Comparison of ENCODE assay signal across 17 cellular contexts in genomic region chr10:29600821-29601220, GRCh38.
"Had no signal": no experiment of that assay in that cellular context is flagged by ENCODE, and none has a peak within 500 bp of the region (broad histone marks: within the 10 kb centered on the region; RNA-seq: fewer than 3 reads in every experiment).

No MANE protein-coding gene starts in this region.

- H3K27me3 Mint-ChIP-seq: activated T-helper 17 cell treated with anti-CD3 and anti-CD28 coated beads, Interleukin-2, amount 50 U/mL, for 72 hours; T-helper 17 cell had no signal

- H3K4me3 ChIP-seq: dorsolateral prefrontal cortex, neural progenitor cell, ovary, testis had no signal

- H3K4me1 Mint-ChIP-seq: activated T-helper 17 cell treated with anti-CD3 and anti-CD28 coated beads, Interleukin-2, amount 50 U/mL, for 72 hours; endodermal cell had no signal

- DNase-seq: activated CD4-positive, alpha-beta T cell treated with anti-CD3 and anti-CD28 coated beads, Interleukin-2, amount 50 U/mL, for 48 hours; activated naive CD4-positive, alpha-beta T cell treated with Interleukin-2 at 50 U/mL for 16 hours; anterior cingulate cortex; dorsolateral prefrontal cortex; endodermal cell; erythroblast; head of caudate nucleus; left colon; stimulated activated CD4-positive, alpha-beta T cell treated with anti-CD3 and anti-CD28 coated beads, Interleukin-15, amount 100 ng/mL, for 24 hours; stimulated activated CD4-positive, alpha-beta T cell treated with anti-CD3 and anti-CD28 coated beads, Interleukin-4, amount 100 ng/mL, for 24 hours; stimulated activated naive CD8-positive, alpha-beta T cell treated with anti-CD3 and anti-CD28 coated beads, Interleukin-15, Interleukin-2, amounts not matched to agents 100 U/mL and 50 U/mL, for 24 hours; T-helper 17 cell; testis; WERI-Rb-1 had no signal

- H3K9me3 ChIP-seq: ovary, testis had no signal

- H3K4me2 ChIP-seq: neural progenitor cell had no signal

- H3K9me3 Mint-ChIP-seq: activated T-helper 17 cell treated with anti-CD3 and anti-CD28 coated beads, Interleukin-2, amount 50 U/mL, for 72 hours; endodermal cell; neural progenitor cell had no signal

- H3K4me3 Mint-ChIP-seq: activated T-helper 17 cell treated with anti-CD3 and anti-CD28 coated beads, Interleukin-2, amount 50 U/mL, for 72 hours; endodermal cell; neural progenitor cell; T-helper 17 cell had no signal

- ATAC-seq: left colon, T-helper 17 cell had no signal

- H3K27me3 ChIP-seq: dorsolateral prefrontal cortex, neural progenitor cell, ovary, testis had no signal

- H3K27ac ChIP-seq: dorsolateral prefrontal cortex, neural progenitor cell, WERI-Rb-1 had no signal

- H3K27ac Mint-ChIP-seq: activated T-helper 17 cell treated with anti-CD3 and anti-CD28 coated beads, Interleukin-2, amount 50 U/mL, for 72 hours; endodermal cell; neural progenitor cell had no signal

- H3K36me3 ChIP-seq: neural progenitor cell, ovary, WERI-Rb-1 had no signal

- H2AFZ ChIP-seq: neural progenitor cell had no signal
